Comparison of ENCODE assay signal across 1 cellular context in the genomic region with DNA sequence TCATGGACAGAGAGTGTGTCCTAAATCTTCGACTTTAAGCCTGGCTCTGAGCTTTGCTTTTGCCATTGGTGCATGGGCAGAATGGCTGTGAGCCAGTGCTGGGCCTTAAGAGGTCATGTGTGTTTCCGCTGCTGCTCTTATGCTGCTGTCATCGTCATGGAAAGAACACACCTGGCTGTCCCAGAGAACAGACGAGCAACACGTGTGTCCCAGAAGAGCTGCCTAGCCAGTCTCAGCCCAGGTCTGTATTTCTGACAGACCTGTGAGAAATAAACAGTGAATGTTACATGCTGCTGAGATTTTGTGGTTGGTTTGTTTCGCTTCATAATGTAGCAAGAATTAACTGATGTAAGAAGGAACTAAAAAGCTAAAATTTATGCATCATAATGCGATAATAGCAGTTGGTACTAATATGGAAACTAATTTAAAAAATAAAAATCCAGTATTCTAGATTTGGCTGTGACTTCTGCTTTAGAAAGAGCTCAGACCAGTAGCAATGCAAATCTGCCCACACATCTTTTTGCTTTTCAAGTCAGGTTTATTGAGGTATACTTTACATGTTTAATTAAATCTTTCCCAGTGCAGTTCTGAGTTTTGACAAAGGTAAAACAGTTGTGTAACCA.
TF ChIP-seq lines count a peak whose summit lies in the region.

No MANE protein-coding gene starts in this region.

TF ChIP-seq in A549, 52 proteins besides CTCF, POLR2A, EP300 and RAD21 (continued from another document):
- TF ChIP-seq, protein P1, sequence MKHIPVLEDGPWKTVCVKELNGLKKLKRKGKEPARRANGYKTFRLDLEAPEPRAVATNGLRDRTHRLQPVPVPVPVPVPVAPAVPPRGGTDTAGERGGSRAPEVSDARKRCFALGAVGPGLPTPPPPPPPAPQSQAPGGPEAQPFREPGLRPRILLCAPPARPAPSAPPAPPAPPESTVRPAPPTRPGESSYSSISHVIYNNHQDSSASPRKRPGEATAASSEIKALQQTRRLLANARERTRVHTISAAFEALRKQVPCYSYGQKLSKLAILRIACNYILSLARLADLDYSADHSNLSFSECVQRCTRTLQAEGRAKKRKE (CRISPR knock-in tag; IDR thresholded peaks at IDR 0.05; ENCODE audit: low read depth): no peak
- TF ChIP-seq HOXB5 (CRISPR knock-in tag; IDR thresholded peaks at IDR 0.05) (no peak), NR3C1 (IDR thresholded peaks at IDR 0.05) (no peak), SREBF2 (IDR thresholded peaks at IDR 0.05) (no peak), NPAS2 (CRISPR knock-in tag; IDR thresholded peaks at IDR 0.05; ENCODE audit: borderline replicate concordance) (no peak), KDM5A (IDR thresholded peaks at IDR 0.05) (no peak)
TF ChIP-seq in A549: peak in this region for 0.
